Comparison of ENCODE assay signal across 29 cellular contexts in the genomic region with DNA sequence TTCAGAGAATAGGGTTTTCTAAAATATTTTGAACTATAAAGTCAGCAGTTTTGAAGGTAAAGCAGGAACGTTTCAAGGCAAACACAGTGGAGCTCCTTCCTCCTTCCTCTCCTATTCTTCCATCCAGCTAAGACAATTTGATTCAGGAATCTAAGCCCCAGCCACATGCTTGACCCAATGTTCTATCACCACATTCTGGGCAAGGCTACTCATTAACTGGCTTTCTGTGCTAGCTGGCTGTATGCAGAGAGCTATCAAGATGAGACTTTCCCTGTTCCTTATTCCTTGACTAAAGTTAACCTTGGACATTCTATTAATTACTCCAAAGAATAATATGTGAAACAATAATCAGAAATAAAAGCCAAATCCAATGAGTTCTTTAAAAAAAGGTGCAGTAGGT.
"Had no signal": no experiment of that assay in that cellular context is flagged by ENCODE, and none has a peak within 500 bp of the region (broad histone marks: within the 10 kb centered on the region; RNA-seq: fewer than 3 reads in every experiment).

No MANE protein-coding gene starts in this region.

- H3K4me3 Mint-ChIP-seq: activated CD4-positive, alpha-beta T cell treated with anti-CD3 and anti-CD28 coated beads for 36 hours; activated CD8-positive, alpha-beta memory T cell treated with anti-CD3 and anti-CD28 coated beads, Interleukin-2, amount 10 ng/mL, durations not matched to agents 7 days and 5 days; activated CD8-positive, alpha-beta T cell treated with anti-CD3 and anti-CD28 coated beads, Interleukin-2, amount 10 ng/mL, durations not matched to agents 7 days and 5 days; activated naive CD8-positive, alpha-beta T cell treated with anti-CD3 and anti-CD28 coated beads for 36 hours; brain; memory B cell; natural killer cell; stimulated activated memory B cell treated with anti-CD40 and anti-IgM and Interleukin-4, amounts not matched to agents 10 μg/mL and 1 μg/mL and 100 μg/mL, for 72 hours; stimulated activated naive CD8-positive, alpha-beta T cell treated with anti-CD3 and anti-CD28 coated beads, Interleukin-15, amount 100 ng/mL, for 72 hours had no signal

- H3K4me1 ChIP-seq: adrenal gland, esophagus muscularis mucosa, heart right ventricle, right lobe of liver, tibial artery, upper lobe of right lung had no signal

- H3K36me3 ChIP-seq: adrenal gland, cardiac muscle cell, esophagus muscularis mucosa, heart right ventricle, right lobe of liver, tibial artery, upper lobe of right lung had no signal

- H3K27ac ChIP-seq: adrenal gland, cardiac muscle cell, esophagus muscularis mucosa, heart right ventricle, right lobe of liver, tibial artery, upper lobe of right lung had no signal

- H3K27me3 Mint-ChIP-seq: activated CD4-positive, alpha-beta T cell treated with anti-CD3 and anti-CD28 coated beads for 36 hours; activated CD8-positive, alpha-beta memory T cell treated with anti-CD3 and anti-CD28 coated beads, Interleukin-2, amount 10 ng/mL, durations not matched to agents 7 days and 5 days; activated naive CD8-positive, alpha-beta T cell treated with anti-CD3 and anti-CD28 coated beads for 36 hours; memory B cell; stimulated activated memory B cell treated with anti-CD40 and anti-IgM and Interleukin-4, amounts not matched to agents 10 μg/mL and 1 μg/mL and 100 μg/mL, for 72 hours; stimulated activated naive CD8-positive, alpha-beta T cell treated with anti-CD3 and anti-CD28 coated beads, Interleukin-15, amount 100 ng/mL, for 72 hours had no signal

- H3K4me3 ChIP-seq: adrenal gland, cardiac muscle cell, esophagus muscularis mucosa, heart right ventricle, right lobe of liver, tibial artery, upper lobe of right lung had no signal

- DNase-seq: activated CD4-positive, alpha-beta T cell treated with anti-CD3 and anti-CD28 coated beads for 36 hours; activated CD4-positive, CD25-positive, alpha-beta regulatory T cell; activated CD8-positive, alpha-beta memory T cell treated with anti-CD3 and anti-CD28 coated beads, Interleukin-2, amount 10 ng/mL, durations not matched to agents 7 days and 5 days; activated CD8-positive, alpha-beta T cell treated with anti-CD3 and anti-CD28 coated beads, Interleukin-2, amount 10 ng/mL, durations not matched to agents 7 days and 5 days; activated naive CD4-positive, alpha-beta T cell treated with Interleukin-2 at 50 U/mL for 16 hours; activated naive CD8-positive, alpha-beta T cell treated with anti-CD3 and anti-CD28 coated beads for 36 hours; activated T-cell treated with anti-CD3 and anti-CD28 coated beads, Interleukin-2, amount 50 U/mL, for 48 hours; adrenal gland; aorta; cerebellar nuclear complex; cortex of kidney; foreskin melanocyte; heart right ventricle; left cardiac atrium; natural killer cell; right lobe of liver; small intestine; stimulated activated CD4-positive, alpha-beta T cell treated with anti-CD3 and anti-CD28 coated beads, Interleukin-4, amount 100 ng/mL, for 4 hours; stimulated activated CD8-positive, alpha-beta memory T cell treated with anti-CD3 and anti-CD28 coated beads, Interleukin-4, amount 100 ng/mL, for 48 hours; stimulated activated naive CD8-positive, alpha-beta T cell treated with anti-CD3 and anti-CD28 coated beads, Interleukin-15, amount 100 ng/mL, for 72 hours; substantia nigra; T-helper 1 cell; tibial artery; upper lobe of right lung had no signal

- H3K36me3 Mint-ChIP-seq: activated CD8-positive, alpha-beta memory T cell treated with anti-CD3 and anti-CD28 coated beads, Interleukin-2, amount 10 ng/mL, durations not matched to agents 7 days and 5 days; activated naive CD8-positive, alpha-beta T cell treated with anti-CD3 and anti-CD28 coated beads for 36 hours; brain; memory B cell; natural killer cell; stimulated activated memory B cell treated with anti-CD40 and anti-IgM and Interleukin-4, amounts not matched to agents 10 μg/mL and 1 μg/mL and 100 μg/mL, for 72 hours had no signal

- H3K27me3 ChIP-seq: adrenal gland, cardiac muscle cell, esophagus muscularis mucosa, heart right ventricle, right lobe of liver, tibial artery, upper lobe of right lung had no signal

- H3K4me1 Mint-ChIP-seq: activated CD4-positive, alpha-beta T cell treated with anti-CD3 and anti-CD28 coated beads for 36 hours; activated CD8-positive, alpha-beta memory T cell treated with anti-CD3 and anti-CD28 coated beads, Interleukin-2, amount 10 ng/mL, durations not matched to agents 7 days and 5 days; activated naive CD8-positive, alpha-beta T cell treated with anti-CD3 and anti-CD28 coated beads for 36 hours; brain; memory B cell; natural killer cell; stimulated activated memory B cell treated with anti-CD40 and anti-IgM and Interleukin-4, amounts not matched to agents 10 μg/mL and 1 μg/mL and 100 μg/mL, for 72 hours; stimulated activated naive CD8-positive, alpha-beta T cell treated with anti-CD3 and anti-CD28 coated beads, Interleukin-15, amount 100 ng/mL, for 72 hours had no signal

- H3K9me3 Mint-ChIP-seq: brain; stimulated activated memory B cell treated with anti-CD40 and anti-IgM and Interleukin-4, amounts not matched to agents 10 μg/mL and 1 μg/mL and 100 μg/mL, for 72 hours had no signal

- H3K27ac Mint-ChIP-seq: activated CD4-positive, alpha-beta T cell treated with anti-CD3 and anti-CD28 coated beads for 36 hours; activated CD8-positive, alpha-beta memory T cell treated with anti-CD3 and anti-CD28 coated beads, Interleukin-2, amount 10 ng/mL, durations not matched to agents 7 days and 5 days; activated CD8-positive, alpha-beta T cell treated with anti-CD3 and anti-CD28 coated beads, Interleukin-2, amount 10 ng/mL, durations not matched to agents 7 days and 5 days; activated naive CD8-positive, alpha-beta T cell treated with anti-CD3 and anti-CD28 coated beads for 36 hours; memory B cell; natural killer cell; stimulated activated memory B cell treated with anti-CD40 and anti-IgM and Interleukin-4, amounts not matched to agents 10 μg/mL and 1 μg/mL and 100 μg/mL, for 72 hours; stimulated activated naive CD8-positive, alpha-beta T cell treated with anti-CD3 and anti-CD28 coated beads, Interleukin-15, amount 100 ng/mL, for 72 hours had no signal

- ATAC-seq: activated CD4-positive, alpha-beta T cell treated with anti-CD3 and anti-CD28 coated beads for 36 hours; activated CD8-positive, alpha-beta memory T cell treated with anti-CD3 and anti-CD28 coated beads, Interleukin-2, amount 10 ng/mL, durations not matched to agents 7 days and 5 days; activated CD8-positive, alpha-beta T cell treated with anti-CD3 and anti-CD28 coated beads, Interleukin-2, amount 10 ng/mL, durations not matched to agents 7 days and 5 days; heart right ventricle; left cardiac atrium; natural killer cell; right lobe of liver; stimulated activated memory B cell treated with anti-CD40 and anti-IgM and Interleukin-4, amounts not matched to agents 10 μg/mL and 1 μg/mL and 100 μg/mL, for 72 hours; stimulated activated naive CD8-positive, alpha-beta T cell treated with anti-CD3 and anti-CD28 coated beads, Interleukin-15, amount 100 ng/mL, for 72 hours; upper lobe of right lung had no signal
